20 cellular contexts compared by ENCODE assay signal in the genomic region with DNA sequence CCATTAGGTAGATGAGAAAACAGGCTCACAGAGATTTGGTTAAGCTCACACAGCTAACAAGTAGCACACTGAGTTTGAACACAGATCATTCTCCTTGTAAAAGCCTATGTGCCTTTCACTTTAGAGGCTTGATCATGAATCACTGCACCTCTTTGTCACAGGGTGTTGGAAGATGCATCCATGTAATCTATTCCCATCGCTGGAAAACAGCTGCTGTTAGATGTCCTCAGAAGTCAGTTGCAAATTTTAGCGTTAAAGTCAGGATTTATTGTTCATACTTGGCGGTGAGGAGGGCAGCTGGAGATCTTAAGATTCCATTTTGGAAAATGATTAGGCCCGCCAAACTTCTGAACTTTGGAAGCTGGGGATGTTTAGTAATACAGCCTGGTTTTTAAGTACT. TPM values are rescaled to one million over a fixed set of nuclear protein-coding genes. Genes with fewer than 3 reads are reported as not detected.
DNase-seq lines count a peak whose midpoint lies in the region; FAIRE-seq and TF ChIP-seq lines count a peak whose summit lies in the region.
"Had no signal": no experiment of that assay in that cellular context is flagged by ENCODE, and none has a peak within 500 bp of the region (broad histone marks: within the 10 kb centered on the region; RNA-seq: fewer than 3 reads in every experiment).

No MANE protein-coding gene starts in this region.

- H2AFZ ChIP-seq in keratinocyte (ENCODE audit: control insufficient read depth, low read length): no peak overlapping the region

- no peaks in the 10 kb centered on the region for H3K27me3 ChIP-seq in BLaER1 treated with 17β-estradiol and CSF1 and Interleukin-3, amounts not matched to agents 10 nM and 100 nM
- no peaks in the 10 kb centered on the region for H3K27me3 ChIP-seq in keratinocyte (ENCODE audit: control insufficient read depth, extremely low read depth, insufficient read depth, low read length)

- H3K9me3 ChIP-seq in BLaER1 treated with 17β-estradiol and CSF1 and Interleukin-3, amounts not matched to agents 10 nM and 100 nM (replicated peaks in 1 of 11): no peaks in the 10 kb centered on the region
- no peaks in the 10 kb centered on the region for H3K9me3 ChIP-seq in keratinocyte (ENCODE audit: control insufficient read depth, low read depth, low read length)
- H3K9me3 ChIP-seq: A549, SK-N-SH had no signal

- H4K20me1 ChIP-seq in BLaER1 treated with 17β-estradiol and CSF1 and Interleukin-3, amounts not matched to agents 10 nM and 100 nM: peaks cover 0 to 14% (median 0%) of the 10 kb centered on the region in 11 experiments; a peak in 4 of 22 replicates
- H4K20me1 ChIP-seq in keratinocyte (ENCODE audit: control insufficient read depth, extremely low read depth, insufficient read depth, low read length): no peaks in the 10 kb centered on the region

- DNase-seq in LHCN-M2 (ENCODE audit: low read depth) (peak; percentile 94), keratinocyte (ENCODE audit: low read depth, low spot score) (no peak), renal cortical epithelial cell (ENCODE audit: low read depth) (peak; percentile 38), cerebellar nuclear complex (lab: John Stamatoyannopoulos, UW) (no peak), cerebellum (ENCODE audit: low spot score) (no peak), GM19239 (ENCODE audit: insufficient read length, low spot score) (no peak)
- no peak for DNase-seq in stimulated activated naive CD4-positive, alpha-beta T cell treated with Interleukin-2 at 50 U/mL for 16 hours (lab: John Stamatoyannopoulos, UW)
- DNase-seq: C1 segment of cervical spinal cord; CD8-positive, alpha-beta memory T cell; HCEC 1CT; NCI-H1417; NCI-H187; NCI-H2107; NCI-H510A; NCI-H774; SHP77; SK-N-SH had no signal

- H3K4me2 ChIP-seq in BLaER1 treated with 17β-estradiol and CSF1 and Interleukin-3, amounts not matched to agents 10 nM and 100 nM: peak overlapping the region in 8 of 11 experiments; percentile 33 to 76 (median 56); a peak in 6 of 22 replicates
- H3K4me2 ChIP-seq in keratinocyte (ENCODE audit: control insufficient read depth, extremely low read depth, insufficient read depth, low read depth, low read length): no peak overlapping the region
- H3K4me2 ChIP-seq: A549, SK-N-SH had no signal

- peaks cover 4% of the 10 kb centered on the region for H3K79me2 ChIP-seq in keratinocyte (ENCODE audit: control insufficient read depth, insufficient read depth, low read length)

- FAIRE-seq in keratinocyte (lab: Jason Lieb, UNC): no peak
- FAIRE-seq in GM19239 (lab: Jason Lieb, UNC): no peak
- FAIRE-seq: A549, K562 had no signal

- dilution Hi-C loops in keratinocyte (cut with MboI; ENCODE audit: extremely low pct_ligation_motif_present, low sequenced_read_pairs): no loop called here

- H3K27ac ChIP-seq in BLaER1 treated with 17β-estradiol and CSF1 and Interleukin-3, amounts not matched to agents 10 nM and 100 nM: no peak overlapping the region; a peak in 1 of 22 replicates
- peak overlapping the region; percentile 68 for H3K27ac ChIP-seq in keratinocyte (ENCODE audit: control insufficient read depth, insufficient read depth, low read length)
- H3K27ac ChIP-seq: A549 had no signal

- no peak overlapping the region for H3K4me3 ChIP-seq in BLaER1 treated with 17β-estradiol and CSF1 and Interleukin-3, amounts not matched to agents 10 nM and 100 nM
- no peak overlapping the region for H3K4me3 ChIP-seq in keratinocyte (ENCODE audit: control insufficient read depth in 2 of 3, extremely low read depth in 1 of 3, insufficient read depth in 2 of 3, low read depth in 1 of 3, low read length in 3 of 3)
- H3K4me3 ChIP-seq: A549, K562 had no signal

- peaks cover 52 to 85% (median 64%) of the 10 kb centered on the region in 11 experiments for H3K36me3 ChIP-seq in BLaER1 treated with 17β-estradiol and CSF1 and Interleukin-3, amounts not matched to agents 10 nM and 100 nM
- peaks cover 4 to 21% of the 10 kb centered on the region in 2 experiments for H3K36me3 ChIP-seq in keratinocyte (ENCODE audit: control insufficient read depth in 2 of 2, extremely low read depth in 1 of 2, insufficient read depth in 2 of 2, low read length in 2 of 2)

- no peaks in the 10 kb centered on the region for H3K9me1 ChIP-seq in keratinocyte (ENCODE audit: control insufficient read depth, extremely low read depth, insufficient read depth, low read length)

- no peak for TF ChIP-seq CTCF in keratinocyte (optimal IDR thresholded peaks at IDR 0.05 in 1 of 3, IDR thresholded peaks at IDR 0.05 in 1 of 3, conservative IDR thresholded peaks at IDR 0.05 in 1 of 3; ENCODE audit: extremely low read depth in 1 of 3, insufficient read depth in 2 of 3, low read length in 3 of 3)

- H3K9ac ChIP-seq in BLaER1 treated with 17β-estradiol and CSF1 and Interleukin-3, amounts not matched to agents 10 nM and 100 nM: no peak overlapping the region
- no peak overlapping the region for H3K9ac ChIP-seq in keratinocyte (ENCODE audit: control insufficient read depth, extremely low read depth, insufficient read depth, low read length)
- H3K9ac ChIP-seq: SK-N-SH had no signal

- H3K4me1 ChIP-seq in BLaER1 treated with 17β-estradiol and CSF1 and Interleukin-3, amounts not matched to agents 10 nM and 100 nM: peaks cover 28 to 50% (median 39%) of the 10 kb centered on the region in 10 experiments
- peaks cover 72% of the 10 kb centered on the region for H3K4me1 ChIP-seq in keratinocyte (ENCODE audit: control insufficient read depth, extremely low read depth, insufficient read depth, low read length)

RNA-seq across cellular contexts. Expression of a gene that starts 2.6 kb away (rescaled TPM):
- 1.3 and 2.6 TPM in 2 replicates for total RNA-seq in LHCN-M2 (2014; rRNA removed)
- polyA plus RNA-seq in LHCN-M2 (2012): 0.39 TPM
- 0.96 to 1.9 TPM (median 1.3 TPM) in 3 replicates for polyA plus RNA-seq in keratinocyte
- polyA plus RNA-seq in keratinocyte (2011; ENCODE audit: low read depth): 0.14 TPM
- polyA plus RNA-seq in keratinocyte (2011; cell fraction: cytosol; rRNA removed): 0.58 and 0.79 TPM in 2 replicates
- polyA plus RNA-seq in keratinocyte (2011; cell fraction: nucleus; rRNA removed): 2.7 and 3.2 TPM in 2 replicates
- 1.0 and 1.2 TPM in 2 replicates for polyA plus RNA-seq in keratinocyte (2012; ENCODE audit: low replicate concordance)
- 1.4 to 8.4 TPM (median 2.8 TPM) in 3 replicates for polyA minus RNA-seq in keratinocyte
- not detected for polyA minus RNA-seq in keratinocyte (2011; cell fraction: cytosol; rRNA and poly(A)+ RNA removed)
- polyA minus RNA-seq in keratinocyte (2011; cell fraction: nucleus; rRNA and poly(A)+ RNA removed): 4.9 and 6.8 TPM in 2 replicates
- 0.35 and 1.6 TPM in 2 replicates for total RNA-seq in renal cortical epithelial cell
- total RNA-seq in cerebellum: 3.7 TPM
- polyA plus RNA-seq: CD8-positive, alpha-beta memory T cell had no signal

RNA-seq across cellular contexts. Expression of a gene that starts 46.2 kb away (rescaled TPM):
- total RNA-seq in LHCN-M2 (2014; rRNA removed) (75.2 and 87.9 TPM in 2 replicates), renal cortical epithelial cell (42.1 and 56.1 TPM in 2 replicates), cerebellum (43.4 TPM)
- polyA plus RNA-seq in LHCN-M2 (2012): 29.0 TPM
- polyA plus RNA-seq in keratinocyte: 30.1 to 45.6 TPM (median 34.0 TPM) in 3 replicates
- 14.5 TPM for polyA plus RNA-seq in keratinocyte (2011; ENCODE audit: low read depth)
- polyA plus RNA-seq in keratinocyte (2011; cell fraction: cytosol; rRNA removed): 30.4 and 45.7 TPM in 2 replicates
- 28.5 and 40.5 TPM in 2 replicates for polyA plus RNA-seq in keratinocyte (2011; cell fraction: nucleus; rRNA removed)
- polyA plus RNA-seq in keratinocyte (2012; ENCODE audit: low replicate concordance): 21.6 and 38.7 TPM in 2 replicates
- polyA minus RNA-seq in keratinocyte: 14.7 to 40.9 TPM (median 25.4 TPM) in 3 replicates
- polyA minus RNA-seq in keratinocyte (2011; cell fraction: cytosol; rRNA and poly(A)+ RNA removed): 27.4 TPM
- polyA minus RNA-seq in keratinocyte (2011; cell fraction: nucleus; rRNA and poly(A)+ RNA removed): 19.5 and 35.0 TPM in 2 replicates

RNA-seq across cellular contexts. Expression of a gene that starts 49.4 kb away (rescaled TPM):
- 55.0 and 57.9 TPM in 2 replicates for total RNA-seq in LHCN-M2 (2014; rRNA removed)
- 31.1 TPM for polyA plus RNA-seq in LHCN-M2 (2012)
- polyA plus RNA-seq in keratinocyte: 83.9 to 147 TPM (median 92.5 TPM) in 3 replicates
- polyA plus RNA-seq in keratinocyte (2011; ENCODE audit: low read depth): 0.85 TPM
- polyA plus RNA-seq in keratinocyte (2011; cell fraction: cytosol; rRNA removed): 94.2 and 142 TPM in 2 replicates
- 74.5 and 80.4 TPM in 2 replicates for polyA plus RNA-seq in keratinocyte (2011; cell fraction: nucleus; rRNA removed)
- polyA plus RNA-seq in keratinocyte (2012; ENCODE audit: low replicate concordance): 4.0 and 94.1 TPM in 2 replicates
- polyA minus RNA-seq in keratinocyte: 85.8 to 114 TPM (median 103 TPM) in 3 replicates
- polyA minus RNA-seq in keratinocyte (2011; cell fraction: cytosol; rRNA and poly(A)+ RNA removed): 44.7 TPM
- 32.9 and 63.1 TPM in 2 replicates for polyA minus RNA-seq in keratinocyte (2011; cell fraction: nucleus; rRNA and poly(A)+ RNA removed)
- total RNA-seq in renal cortical epithelial cell: 4.1 and 14.1 TPM in 2 replicates
- total RNA-seq in cerebellum: 4.5 TPM

Comparison
In these comparisons a context has a peak if more than half of its experiments do, and no peak if none do; other contexts are left out.
1. DNase-seq: peak in LHCN-M2 (single experiment) and renal cortical epithelial cell (single experiment); none in keratinocyte (single experiment), stimulated activated naive CD4-positive, alpha-beta T cell treated with Interleukin-2 at 50 U/mL for 16 hours (single experiment), cerebellar nuclear complex (0 of 2), cerebellum (single experiment) and GM19239 (single experiment).